Comparison of ENCODE assay signal across 10 cellular contexts in the genomic region with DNA sequence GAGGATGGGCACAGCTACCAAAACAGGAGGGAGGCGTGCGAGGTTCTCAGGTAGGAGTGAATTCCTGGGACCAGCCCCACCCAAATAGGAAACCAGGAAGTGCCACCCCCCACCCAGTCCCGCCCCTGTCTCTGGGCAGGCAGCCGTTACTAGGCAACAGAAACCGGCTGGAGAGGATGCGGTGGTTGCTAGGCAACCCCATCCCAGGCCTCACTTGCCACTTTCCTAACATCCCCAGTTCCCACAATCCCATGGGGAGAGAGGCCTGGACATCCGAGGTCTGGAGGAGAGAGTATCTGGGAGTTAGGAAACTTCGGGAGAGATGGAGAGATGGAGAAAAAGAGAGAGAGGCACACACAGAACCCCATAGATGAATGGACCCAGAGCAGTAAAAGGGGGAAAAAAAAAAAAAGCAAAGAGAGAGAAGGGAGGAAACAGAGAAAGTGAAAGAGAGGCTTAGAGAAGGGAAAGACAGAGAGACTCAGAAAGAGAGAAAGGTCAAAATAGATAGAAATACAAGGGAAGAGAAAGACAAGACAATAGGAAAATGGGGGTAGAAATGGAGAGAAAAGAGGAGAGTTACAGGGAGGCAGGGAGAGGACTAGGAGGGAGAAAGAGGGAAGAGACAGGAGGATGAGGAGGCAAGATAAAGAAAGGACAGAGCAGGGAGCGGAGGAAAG. TPM values are rescaled to one million over a fixed set of nuclear protein-coding genes. Genes with fewer than 3 reads are reported as not detected.
DNase-seq lines count a peak whose midpoint lies in the region; ATAC-seq, FAIRE-seq and TF ChIP-seq lines count a peak whose summit lies in the region.
"Had no signal": no experiment of that assay in that cellular context is flagged by ENCODE, and none has a peak within 500 bp of the region (broad histone marks: within the 10 kb centered on the region; RNA-seq: fewer than 3 reads in every experiment).

No MANE protein-coding gene starts in this region.

- ATAC-seq in activated CD4-positive, alpha-beta T cell treated with anti-CD3 and anti-CD28 coated beads for 36 hours, result peak; percentile 16
- ATAC-seq in GM18868 (IDR thresholded peaks at IDR 0.05; ENCODE audit: unreplicated experiment), result no peak

- H3K9me3 Mint-ChIP-seq in activated CD4-positive, alpha-beta T cell treated with anti-CD3 and anti-CD28 coated beads for 36 hours (ENCODE audit: low read depth), result no peaks in the 10 kb centered on the region
- no peaks in the 10 kb centered on the region for H3K9me3 Mint-ChIP-seq in endothelial cell (ENCODE audit: unreplicated experiment)

- H3K4me1 Mint-ChIP-seq in activated CD4-positive, alpha-beta T cell treated with anti-CD3 and anti-CD28 coated beads for 36 hours, result no peaks in the 10 kb centered on the region
- H3K4me1 Mint-ChIP-seq in endothelial cell (ENCODE audit: unreplicated experiment), result peaks cover 5% of the 10 kb centered on the region

- H3K36me3 Mint-ChIP-seq in activated CD4-positive, alpha-beta T cell treated with anti-CD3 and anti-CD28 coated beads for 36 hours (ENCODE audit: low read depth), result no peaks in the 10 kb centered on the region
- peaks cover 13% of the 10 kb centered on the region for H3K36me3 Mint-ChIP-seq in endothelial cell (ENCODE audit: low read depth, unreplicated experiment)

- H3K27me3 ChIP-seq in small intestine (ENCODE audit: control insufficient read depth in 2 of 2, insufficient read depth in 2 of 2, low read length in 2 of 2) (peaks cover 0 to 12% of the 10 kb centered on the region in 2 donors), sigmoid colon (no peaks in the 10 kb centered on the region)

- TF ChIP-seq POLR2A in sigmoid colon (IDR thresholded peaks at IDR 0.05), result no peak

- H3K4me1 ChIP-seq in small intestine (ENCODE audit: control insufficient read depth in 2 of 2, insufficient read depth in 1 of 2, low read depth in 1 of 2, low read length in 1 of 2), result no peaks in the 10 kb centered on the region
- H3K4me1 ChIP-seq in sigmoid colon, result peaks cover 0 to 37% (median 26%) of the 10 kb centered on the region in 4 donors

- TF ChIP-seq EP300 in sigmoid colon (IDR thresholded peaks at IDR 0.05), result no peak

- no peaks in the 10 kb centered on the region for H3K9me3 ChIP-seq in small intestine (ENCODE audit: control insufficient read depth, low read depth)
- H3K9me3 ChIP-seq in sigmoid colon, result no peaks in the 10 kb centered on the region

- no peak overlapping the region for H3K27ac Mint-ChIP-seq in activated CD4-positive, alpha-beta T cell treated with anti-CD3 and anti-CD28 coated beads for 36 hours
- no peak overlapping the region for H3K27ac Mint-ChIP-seq in endothelial cell (ENCODE audit: unreplicated experiment)

- POLR2A ChIA-PET in activated CD4-positive, alpha-beta T cell treated with anti-CD3 and anti-CD28 coated beads for 36 hours (lab: Charles Lee), result no interaction called here

- intact Hi-C loops in activated CD4-positive, alpha-beta T cell treated with anti-CD3 and anti-CD28 coated beads for 36 hours (cut with DNase I, micrococcal nuclease), result no loop called here
- intact Hi-C loops in sigmoid colon (cut with DNase I), result no loop called here

- FAIRE-seq in small intestine (lab: Jason Lieb, UNC), result no peak

- 24 to 46% (median 26%) methylated on average over 8 to 9 of the region's 9 CpGs for WGBS in small intestine, 3 donors
- 24 to 58% methylated on average over 9 of the region's 9 CpGs for WGBS in sigmoid colon, 2 donors

- H3K36me3 ChIP-seq in small intestine (ENCODE audit: control insufficient read depth in 2 of 2, insufficient read depth in 2 of 2, low read length in 2 of 2) (no peaks in the 10 kb centered on the region), sigmoid colon (peaks cover 6 to 45% (median 17%) of the 10 kb centered on the region in 4 donors)

- no peak overlapping the region for H3K4me3 Mint-ChIP-seq in activated CD4-positive, alpha-beta T cell treated with anti-CD3 and anti-CD28 coated beads for 36 hours
- H3K4me3 Mint-ChIP-seq in endothelial cell (ENCODE audit: unreplicated experiment), result no peak overlapping the region

- no peak for DNase-seq in activated CD4-positive, alpha-beta T cell treated with anti-CD3 and anti-CD28 coated beads for 36 hours
- DNase-seq in activated CD4-positive, alpha-beta T cell treated with anti-CD3 and anti-CD28 coated beads, Interleukin-2, amount 50 U/mL, for 4 hours, result no peak
- DNase-seq in NCI-H2196 (lab: John Stamatoyannopoulos, UW; ENCODE audit: unreplicated experiment), result peak; percentile 78
- peak; percentile 72 for DNase-seq in cerebellar cortex (ENCODE audit: low spot score)
- peak; percentile 23 for DNase-seq in small intestine
- DNase-seq in endothelial cell (ENCODE audit: low spot score), result no peak
- DNase-seq in sigmoid colon, result no peak
- DNase-seq: stimulated activated CD4-positive, alpha-beta T cell treated with anti-CD3 and anti-CD28 coated beads, Interleukin-2, amount 100 ng/mL, for 24 hours had no signal

- no peak overlapping the region for H3K27ac ChIP-seq in small intestine (ENCODE audit: low read depth in 1 of 2, low read length in 1 of 2)
- no peak overlapping the region for H3K27ac ChIP-seq in sigmoid colon
- H3K27ac ChIP-seq: epithelial cell of prostate had no signal

- H3K4me3 ChIP-seq in small intestine (ENCODE audit: low read depth in 1 of 2, low read length in 2 of 2) (no peak overlapping the region), sigmoid colon (no peak overlapping the region)

- no peak for TF ChIP-seq CTCF in endothelial cell (IDR thresholded peaks at IDR 0.05; ENCODE audit: unreplicated experiment)
- TF ChIP-seq CTCF in sigmoid colon (IDR thresholded peaks at IDR 0.05), result no peak

- CTCF ChIA-PET in activated CD4-positive, alpha-beta T cell treated with anti-CD3 and anti-CD28 coated beads for 36 hours (lab: Charles Lee), result no interaction called here

- H3K27me3 Mint-ChIP-seq in activated CD4-positive, alpha-beta T cell treated with anti-CD3 and anti-CD28 coated beads for 36 hours, result no peaks in the 10 kb centered on the region
- H3K27me3 Mint-ChIP-seq in endothelial cell (ENCODE audit: unreplicated experiment), result peaks cover 2% of the 10 kb centered on the region

RNA-seq across cellular contexts. Expression of gene GRIK5, which starts 3.8 kb away (rescaled TPM):
- total RNA-seq in activated CD4-positive, alpha-beta T cell treated with anti-CD3 and anti-CD28 coated beads for 36 hours, result 1 to 10 TPM; 1.6 to 1.7 TPM
- polyA plus RNA-seq in small intestine, result 1 to 10 TPM in 1 of 3 donors, under 1 TPM in 1, not detected in 1; 0.27 to 1.6 TPM
- 18.4 TPM for total RNA-seq in endothelial cell (ENCODE audit: unreplicated experiment)
- total RNA-seq in sigmoid colon, result 10 to 100 TPM in 3 of 4 donors, 1 to 10 TPM in 1; 8.4 to 23.3 (median 13.3) TPM
- polyA plus RNA-seq in sigmoid colon, result 1 to 10 TPM in 1 of 3 donors, under 1 TPM in 1, not detected in 1; under 0.01 to 2.7 TPM

RNA-seq across cellular contexts. Expression of gene ZNF574, which starts 9.8 kb away (rescaled TPM):
- total RNA-seq in activated CD4-positive, alpha-beta T cell treated with anti-CD3 and anti-CD28 coated beads for 36 hours, result 10 to 100 TPM; 10.7 to 14.8 TPM
- polyA plus RNA-seq in small intestine, result 1 to 10 TPM; 4.5 to 8.4 (median 6.5) TPM
- total RNA-seq in endothelial cell (ENCODE audit: unreplicated experiment), result 19.7 TPM
- total RNA-seq in sigmoid colon, result 10 to 100 TPM; 12.5 to 14.6 (median 13.1) TPM
- polyA plus RNA-seq in sigmoid colon, result 1 to 10 TPM; 3.0 to 9.3 (median 5.5) TPM

Comparison
In these comparisons a context has a peak if more than half of its experiments do, and no peak if none do; other contexts are left out.
1. DNase-seq: peak in NCI-H2196 (single experiment), cerebellar cortex (single experiment) and small intestine (single experiment); none in activated CD4-positive, alpha-beta T cell treated with anti-CD3 and anti-CD28 coated beads for 36 hours (single experiment), activated CD4-positive, alpha-beta T cell treated with anti-CD3 and anti-CD28 coated beads, Interleukin-2, amount 50 U/mL, for 4 hours (0 of 2), endothelial cell (single experiment) and sigmoid colon (single experiment).